1 cellular context compared by ENCODE assay signal in the genomic region with DNA sequence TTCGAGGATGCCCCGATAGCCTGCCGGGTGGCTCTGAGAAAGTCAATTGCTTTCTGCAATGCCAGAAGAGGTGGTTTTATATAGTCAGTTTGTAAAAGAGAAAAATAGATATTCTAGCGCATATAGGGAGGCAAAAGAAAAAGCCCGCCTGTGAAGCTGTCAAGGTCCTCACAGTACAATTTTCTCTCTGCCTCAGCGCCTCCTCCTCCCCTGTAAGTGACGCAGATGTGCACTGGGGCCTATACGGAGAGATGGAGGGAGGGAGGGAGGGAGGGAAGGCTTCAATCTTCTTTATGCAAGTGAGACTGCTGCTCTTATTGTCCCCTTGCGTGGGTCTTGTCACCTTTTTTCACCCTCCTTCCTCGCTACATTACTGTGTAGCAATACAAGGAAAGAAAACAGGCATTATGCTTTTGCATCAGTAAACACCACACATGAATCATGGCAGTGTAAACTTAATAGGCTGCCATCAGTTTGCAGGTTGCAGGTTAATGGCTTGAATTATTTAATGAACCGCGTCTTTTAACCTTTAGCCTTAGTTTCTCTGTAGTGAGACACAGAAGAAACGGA.
TF ChIP-seq lines count a peak whose summit lies in the region.

TSS of gene KLHL1 (minus strand) at position 177 of the 570 bp plus-strand sequence. CDS start 753 bp downstream, outside the sequence.

TF ChIP-seq in WTC11, 78 proteins besides CTCF, POLR2A, EP300 and RAD21 (continued from another document):
- TF ChIP-seq ZNF532 (CRISPR knock-in tag; IDR thresholded peaks at IDR 0.05; ENCODE audit: borderline replicate concordance) (no peak), NFE2L1 (CRISPR knock-in tag; IDR thresholded peaks at IDR 0.05) (no peak), ATF3 (CRISPR knock-in tag; conservative IDR thresholded peaks at IDR 0.05) (no peak), USF2 (CRISPR knock-in tag; IDR thresholded peaks at IDR 0.05) (no peak), ATF1 (CRISPR knock-in tag; IDR thresholded peaks at IDR 0.05) (no peak), CBFB (CRISPR knock-in tag; IDR thresholded peaks at IDR 0.05; ENCODE audit: low read depth) (no peak)
- TF ChIP-seq, protein P1, sequence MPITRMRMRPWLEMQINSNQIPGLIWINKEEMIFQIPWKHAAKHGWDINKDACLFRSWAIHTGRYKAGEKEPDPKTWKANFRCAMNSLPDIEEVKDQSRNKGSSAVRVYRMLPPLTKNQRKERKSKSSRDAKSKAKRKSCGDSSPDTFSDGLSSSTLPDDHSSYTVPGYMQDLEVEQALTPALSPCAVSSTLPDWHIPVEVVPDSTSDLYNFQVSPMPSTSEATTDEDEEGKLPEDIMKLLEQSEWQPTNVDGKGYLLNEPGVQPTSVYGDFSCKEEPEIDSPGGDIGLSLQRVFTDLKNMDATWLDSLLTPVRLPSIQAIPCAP (CRISPR knock-in tag; IDR thresholded peaks at IDR 0.05): no peak
